8 cellular contexts compared by ENCODE assay signal in genomic region chr12:124687695-124688301, GRCh38.
DNase-seq lines count a peak whose midpoint lies in the region; ATAC-seq, FAIRE-seq and TF ChIP-seq lines count a peak whose summit lies in the region.

No MANE protein-coding gene starts in this region.

- H3K9me3 Mint-ChIP-seq in activated CD4-positive, alpha-beta T cell treated with anti-CD3 and anti-CD28 coated beads for 36 hours (ENCODE audit: low read depth) = peaks cover 9% of the 10 kb centered on the region
- H3K9me3 Mint-ChIP-seq in activated naive CD4-positive, alpha-beta T cell treated with anti-CD3 and anti-CD28 coated beads, Interleukin-2, amount 50 U/mL, for 24 hours = no peaks in the 10 kb centered on the region

- POLR2A ChIA-PET in activated CD4-positive, alpha-beta T cell treated with anti-CD3 and anti-CD28 coated beads for 36 hours (lab: Charles Lee) = no interaction called here

- intact Hi-C loops in activated CD4-positive, alpha-beta T cell treated with anti-CD3 and anti-CD28 coated beads for 36 hours (cut with DNase I, micrococcal nuclease) = loop anchor here in 1 of 2 experiments (5.0 kb wide), 1 partner anchor 50 kb away; no protein-coding TSS in a partner anchor

- CTCF ChIA-PET in activated CD4-positive, alpha-beta T cell treated with anti-CD3 and anti-CD28 coated beads for 36 hours (lab: Charles Lee) = no interaction called here

- peak; percentile 35 for DNase-seq in activated CD4-positive, alpha-beta T cell treated with anti-CD3 and anti-CD28 coated beads for 36 hours
- DNase-seq in activated CD4-positive, alpha-beta T cell treated with anti-CD3 and anti-CD28 coated beads, Interleukin-2, amount 50 U/mL, for 48 hours = no peak
- DNase-seq in islet precursor cell (peak; percentile 78), stromal cell of bone marrow (ENCODE audit: low read depth) (peak; percentile 26), RCC 7860 (ENCODE audit: low spot score) (no peak), H54 (ENCODE audit: insufficient read length, low spot score) (no peak), NCI-H146 (lab: John Stamatoyannopoulos, UW) (no peak)

- no peak overlapping the region for H3K27ac Mint-ChIP-seq in activated CD4-positive, alpha-beta T cell treated with anti-CD3 and anti-CD28 coated beads for 36 hours
- no peak overlapping the region for H3K27ac Mint-ChIP-seq in activated naive CD4-positive, alpha-beta T cell treated with anti-CD3 and anti-CD28 coated beads, Interleukin-2, amount 50 U/mL, for 24 hours

- FAIRE-seq in RCC 7860 (lab: Jason Lieb, UNC) (no peak), H54 (lab: Jason Lieb, UNC) (no peak)

- TF ChIP-seq POLR2A in H54 (IDR thresholded peaks at IDR 0.05; ENCODE audit: low read depth, low read length) = no peak

- no peaks in the 10 kb centered on the region for H3K36me3 Mint-ChIP-seq in activated CD4-positive, alpha-beta T cell treated with anti-CD3 and anti-CD28 coated beads for 36 hours (ENCODE audit: low read depth)
- no peaks in the 10 kb centered on the region for H3K36me3 Mint-ChIP-seq in activated naive CD4-positive, alpha-beta T cell treated with anti-CD3 and anti-CD28 coated beads, Interleukin-2, amount 50 U/mL, for 24 hours

- peaks cover 5% of the 10 kb centered on the region for H3K27me3 Mint-ChIP-seq in activated CD4-positive, alpha-beta T cell treated with anti-CD3 and anti-CD28 coated beads for 36 hours
- no peaks in the 10 kb centered on the region for H3K27me3 Mint-ChIP-seq in activated naive CD4-positive, alpha-beta T cell treated with anti-CD3 and anti-CD28 coated beads, Interleukin-2, amount 50 U/mL, for 24 hours

- H3K4me3 Mint-ChIP-seq in activated CD4-positive, alpha-beta T cell treated with anti-CD3 and anti-CD28 coated beads for 36 hours = no peak overlapping the region
- peak overlapping the region; percentile 69 for H3K4me3 Mint-ChIP-seq in activated naive CD4-positive, alpha-beta T cell treated with anti-CD3 and anti-CD28 coated beads, Interleukin-2, amount 50 U/mL, for 24 hours

- peaks cover 30% of the 10 kb centered on the region for H3K4me1 Mint-ChIP-seq in activated CD4-positive, alpha-beta T cell treated with anti-CD3 and anti-CD28 coated beads for 36 hours
- peaks cover 27% of the 10 kb centered on the region for H3K4me1 Mint-ChIP-seq in activated naive CD4-positive, alpha-beta T cell treated with anti-CD3 and anti-CD28 coated beads, Interleukin-2, amount 50 U/mL, for 24 hours

- ATAC-seq in activated CD4-positive, alpha-beta T cell treated with anti-CD3 and anti-CD28 coated beads for 36 hours = peak; percentile 33

Comparison
In these comparisons a context has a peak if more than half of its experiments do, and no peak if none do; other contexts are left out.
1. DNase-seq: peak in activated CD4-positive, alpha-beta T cell treated with anti-CD3 and anti-CD28 coated beads for 36 hours (single experiment), islet precursor cell (single experiment) and stromal cell of bone marrow (single experiment); none in activated CD4-positive, alpha-beta T cell treated with anti-CD3 and anti-CD28 coated beads, Interleukin-2, amount 50 U/mL, for 48 hours (0 of 2), RCC 7860 (single experiment), H54 (single experiment) and NCI-H146 (single experiment).